In genomic region chr21:37269481-37269880, GRCh38 we compare ENCODE assay signal across 17 cellular contexts. TPM values are rescaled to one million over a fixed set of nuclear protein-coding genes. Genes with fewer than 3 reads are reported as not detected.
A peak's percentile ranks its signal among the peaks of the same experiment; 100 is the strongest.
DNase-seq lines count a peak whose midpoint lies in the region; ATAC-seq and TF ChIP-seq lines count a peak whose summit lies in the region.
"Had no signal": no experiment of that assay in that cellular context is flagged by ENCODE, and none has a peak within 500 bp of the region (broad histone marks: within the 10 kb centered on the region; RNA-seq: fewer than 3 reads in every experiment).

No MANE protein-coding gene starts in this region.

- peaks cover 38% of the 10 kb centered on the region for H3F3A ChIP-seq in neural progenitor cell (ENCODE audit: low read depth)

- H2AFZ ChIP-seq in neural progenitor cell (replicated peaks): no peak overlapping the region

- TF ChIP-seq CTCF in HFFc6 (IDR thresholded peaks at IDR 0.05) (no peak), brain (conservative IDR thresholded peaks at IDR 0.05) (no peak), neural progenitor cell (IDR thresholded peaks at IDR 0.05) (no peak), GM20000 (IDR thresholded peaks at IDR 0.05; ENCODE audit: extremely low read depth, missing control alignments) (no peak)

- H3K4me3 Mint-ChIP-seq in activated CD4-positive, alpha-beta memory T cell treated with anti-CD3 and anti-CD28 coated beads for 36 hours: peak overlapping the region; percentile 95
- no peak overlapping the region for H3K4me3 Mint-ChIP-seq in activated CD4-positive, alpha-beta memory T cell treated with anti-CD3 and anti-CD28 coated beads, Interleukin-2, amount 10 ng/mL, durations not matched to agents 7 days and 5 days
- H3K4me3 Mint-ChIP-seq in HFFc6: peak overlapping the region; percentile 93
- peak overlapping the region; percentile 70 to 99 (median 97) for H3K4me3 Mint-ChIP-seq in brain
- peak overlapping the region; percentile 96 for H3K4me3 Mint-ChIP-seq in neural progenitor cell

- no peak overlapping the region for H3K27ac Mint-ChIP-seq in activated CD4-positive, alpha-beta memory T cell treated with anti-CD3 and anti-CD28 coated beads for 36 hours
- no peak overlapping the region for H3K27ac Mint-ChIP-seq in activated CD4-positive, alpha-beta memory T cell treated with anti-CD3 and anti-CD28 coated beads, Interleukin-2, amount 10 ng/mL, durations not matched to agents 7 days and 5 days
- H3K27ac Mint-ChIP-seq in HFFc6: peak overlapping the region; percentile 100
- H3K27ac Mint-ChIP-seq in brain: peak overlapping the region in 4 of 5 experiments; percentile 52 to 99 (median 84)
- peak overlapping the region; percentile 65 for H3K27ac Mint-ChIP-seq in neural progenitor cell

- CTCF ChIA-PET in activated CD4-positive, alpha-beta memory T cell treated with anti-CD3 and anti-CD28 coated beads for 36 hours (lab: Charles Lee): no interaction called here
- CTCF ChIA-PET in activated CD4-positive, alpha-beta memory T cell treated with anti-CD3 and anti-CD28 coated beads, Interleukin-2, amount 10 ng/mL, durations not matched to agents 7 days and 5 days (lab: Charles Lee): no interaction called here

- no peak for ATAC-seq in activated CD4-positive, CD25-positive, alpha-beta regulatory T cell treated with anti-CD3 and anti-CD28 coated beads, Interleukin-2, amount 50 U/mL, for 24 hours
- ATAC-seq in HG03571 (IDR thresholded peaks at IDR 0.05; ENCODE audit: unreplicated experiment): no peak
- ATAC-seq: left colon, upper lobe of right lung had no signal

- no peak overlapping the region for H3K4me2 ChIP-seq in neural progenitor cell

- H3K36me3 ChIP-seq in neural progenitor cell: no peaks in the 10 kb centered on the region
- H3K36me3 ChIP-seq: upper lobe of right lung had no signal

- no peaks in the 10 kb centered on the region for H3K9me3 Mint-ChIP-seq in activated CD4-positive, alpha-beta memory T cell treated with anti-CD3 and anti-CD28 coated beads for 36 hours
- H3K9me3 Mint-ChIP-seq in activated CD4-positive, alpha-beta memory T cell treated with anti-CD3 and anti-CD28 coated beads, Interleukin-2, amount 10 ng/mL, durations not matched to agents 7 days and 5 days: no peaks in the 10 kb centered on the region
- H3K9me3 Mint-ChIP-seq in HFFc6 (no peaks in the 10 kb centered on the region), brain (peaks cover 0 to 9% (median 0%) of the 10 kb centered on the region in 5 experiments), neural progenitor cell (no peaks in the 10 kb centered on the region)

- H3K4me1 ChIP-seq in neural progenitor cell: peaks cover 13% of the 10 kb centered on the region

- H3K4me3 ChIP-seq in neural progenitor cell: no peak overlapping the region
- H3K4me3 ChIP-seq: smooth muscle cell, upper lobe of right lung had no signal

- peaks cover 35% of the 10 kb centered on the region for H3K79me2 ChIP-seq in neural progenitor cell (ENCODE audit: low read depth)

- no peaks in the 10 kb centered on the region for H3K9me3 ChIP-seq in neural progenitor cell (ENCODE audit: low read depth)
- H3K9me3 ChIP-seq: upper lobe of right lung had no signal

- intact Hi-C loops in activated CD4-positive, alpha-beta memory T cell treated with anti-CD3 and anti-CD28 coated beads for 36 hours (cut with micrococcal nuclease): loop anchor here (5.0 kb wide), 2 partner anchors 138 to 193 kb away; no protein-coding TSS in a partner anchor

- no peak overlapping the region for H3K27ac ChIP-seq in neural progenitor cell
- H3K27ac ChIP-seq: upper lobe of right lung had no signal

- no peak for DNase-seq in activated CD4-positive, alpha-beta memory T cell treated with anti-CD3 and anti-CD28 coated beads for 36 hours
- DNase-seq in activated CD4-positive, alpha-beta memory T cell treated with anti-CD3 and anti-CD28 coated beads, Interleukin-2, amount 10 ng/mL, durations not matched to agents 7 days and 5 days: no peak
- DNase-seq in HFFc6 (no peak), neural progenitor cell (ENCODE audit: low spot score) (no peak), GM20000 (ENCODE audit: low spot score) (no peak)
- DNase-seq: foreskin fibroblast, GOT3, Karpas-422, left colon, NCI-H1105, NCI-H2171 treated with DMSO at 0.1 percent for 48 hours, NCI-H774, upper lobe of right lung had no signal

- no peak overlapping the region for H3K9ac ChIP-seq in neural progenitor cell

- POLR2A ChIA-PET in activated CD4-positive, alpha-beta memory T cell treated with anti-CD3 and anti-CD28 coated beads for 36 hours (lab: Charles Lee): no interaction called here
- POLR2A ChIA-PET in activated CD4-positive, alpha-beta memory T cell treated with anti-CD3 and anti-CD28 coated beads, Interleukin-2, amount 10 ng/mL, durations not matched to agents 7 days and 5 days (lab: Charles Lee): no interaction called here

- no peaks in the 10 kb centered on the region for H3K27me3 Mint-ChIP-seq in activated CD4-positive, alpha-beta memory T cell treated with anti-CD3 and anti-CD28 coated beads for 36 hours
- peaks cover 5% of the 10 kb centered on the region for H3K27me3 Mint-ChIP-seq in activated CD4-positive, alpha-beta memory T cell treated with anti-CD3 and anti-CD28 coated beads, Interleukin-2, amount 10 ng/mL, durations not matched to agents 7 days and 5 days
- H3K27me3 Mint-ChIP-seq in HFFc6 (ENCODE audit: insufficient read depth) (no peaks in the 10 kb centered on the region; the same call in 1 of the 2 replicates), brain (peaks cover 11% of the 10 kb centered on the region), neural progenitor cell (ENCODE audit: insufficient read depth, low read depth) (peaks cover 2% of the 10 kb centered on the region)

- H3K4me1 Mint-ChIP-seq in activated CD4-positive, alpha-beta memory T cell treated with anti-CD3 and anti-CD28 coated beads for 36 hours (ENCODE audit: low read depth): peaks cover 31% of the 10 kb centered on the region
- peaks cover 32% of the 10 kb centered on the region for H3K4me1 Mint-ChIP-seq in activated CD4-positive, alpha-beta memory T cell treated with anti-CD3 and anti-CD28 coated beads, Interleukin-2, amount 10 ng/mL, durations not matched to agents 7 days and 5 days
- peaks cover 45% of the 10 kb centered on the region for H3K4me1 Mint-ChIP-seq in HFFc6 (ENCODE audit: low read depth)
- peaks cover 44% of the 10 kb centered on the region for H3K4me1 Mint-ChIP-seq in brain
- peaks cover 25% of the 10 kb centered on the region for H3K4me1 Mint-ChIP-seq in neural progenitor cell

- no peaks in the 10 kb centered on the region for H4K20me1 ChIP-seq in neural progenitor cell (ENCODE audit: low read depth)

- peaks cover 2% of the 10 kb centered on the region for H3K36me3 Mint-ChIP-seq in activated CD4-positive, alpha-beta memory T cell treated with anti-CD3 and anti-CD28 coated beads for 36 hours
- peaks cover 18% of the 10 kb centered on the region for H3K36me3 Mint-ChIP-seq in activated CD4-positive, alpha-beta memory T cell treated with anti-CD3 and anti-CD28 coated beads, Interleukin-2, amount 10 ng/mL, durations not matched to agents 7 days and 5 days (ENCODE audit: low read depth)
- H3K36me3 Mint-ChIP-seq in HFFc6 (ENCODE audit: low read depth): peaks cover 15% of the 10 kb centered on the region
- H3K36me3 Mint-ChIP-seq in brain: peaks cover 10% of the 10 kb centered on the region
- peaks cover 5% of the 10 kb centered on the region for H3K36me3 Mint-ChIP-seq in neural progenitor cell

- H3K27me3 ChIP-seq in neural progenitor cell: no peaks in the 10 kb centered on the region
- H3K27me3 ChIP-seq: upper lobe of right lung had no signal

RNA-seq across cellular contexts. Expression of gene VPS26C, which starts 2.3 kb away (rescaled TPM):
- 10 to 100 TPM; 50.3 to 57.2 TPM for total RNA-seq in activated CD4-positive, alpha-beta memory T cell treated with anti-CD3 and anti-CD28 coated beads for 36 hours
- total RNA-seq in activated CD4-positive, alpha-beta memory T cell treated with anti-CD3 and anti-CD28 coated beads, Interleukin-2, amount 10 ng/mL, durations not matched to agents 7 days and 5 days: 10 to 100 TPM; 70.7 to 73.1 TPM
- total RNA-seq in HFFc6 (2021; fragmentation: NEBNext Ultra II Directional; extraction: Animal tissue kit (Norgen Biotek cat#: 25700)): 10 to 100 TPM; 40.8 to 50.0 (median 44.3) TPM
- 26.1 TPM for polyA plus RNA-seq in brain (ENCODE audit: insufficient read depth, low read depth, low replicate concordance)
- total RNA-seq in neural progenitor cell (ENCODE audit: low replicate concordance): 60.2 and 80.5 TPM in 2 replicates

Comparison
In these comparisons a context has a peak if more than half of its experiments do, and no peak if none do; other contexts are left out.
1. H3K27ac Mint-ChIP-seq: peak in HFFc6 (single experiment), brain (4 of 5) and neural progenitor cell (single experiment); none in activated CD4-positive, alpha-beta memory T cell treated with anti-CD3 and anti-CD28 coated beads for 36 hours (single experiment) and activated CD4-positive, alpha-beta memory T cell treated with anti-CD3 and anti-CD28 coated beads, Interleukin-2, amount 10 ng/mL, durations not matched to agents 7 days and 5 days (single experiment).